Comparison of ENCODE assay signal across 32 cellular contexts in the genomic region with DNA sequence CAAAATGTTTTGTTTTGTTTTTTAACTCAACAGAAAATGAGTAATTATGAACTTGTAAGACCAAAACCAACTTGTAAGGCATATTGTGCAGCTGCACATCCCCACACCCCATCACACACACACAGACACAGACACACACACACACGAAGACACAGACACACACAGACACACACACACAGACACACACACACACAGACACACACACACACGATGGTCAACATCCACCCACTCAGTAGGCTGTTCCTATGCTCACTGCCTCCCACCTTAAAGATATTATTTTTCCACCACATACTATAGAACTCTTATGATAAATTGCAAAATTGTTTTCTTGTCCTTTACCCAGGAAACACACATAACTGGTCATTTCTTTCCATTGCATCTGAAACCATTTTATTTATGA. TPM values are rescaled to one million over a fixed set of nuclear protein-coding genes. Genes with fewer than 3 reads are reported as not detected.
"Had no signal": no experiment of that assay in that cellular context is flagged by ENCODE, and none has a peak within 500 bp of the region (broad histone marks: within the 10 kb centered on the region; RNA-seq: fewer than 3 reads in every experiment).

No MANE protein-coding gene starts in this region.

- H3K27ac Mint-ChIP-seq: activated B cell treated with CpG ODN at 0.5 μM for 24 hours; activated CD4-positive, alpha-beta memory T cell treated with anti-CD3 and anti-CD28 coated beads for 36 hours; activated CD4-positive, alpha-beta T cell treated with anti-CD3 and anti-CD28 coated beads, Interleukin-2, amount 10 ng/mL, durations not matched to agents 24 days and 14 days; activated CD8-positive, alpha-beta T cell treated with anti-CD3 and anti-CD28 coated beads for 36 hours; activated naive CD4-positive, alpha-beta T cell treated with anti-CD3 and anti-CD28 coated beads for 36 hours; activated naive CD4-positive, alpha-beta T cell treated with anti-CD3 and anti-CD28 coated beads, Interleukin-2, amount 50 U/mL, for 72 hours; activated naive CD8-positive, alpha-beta T cell treated with anti-CD3 and anti-CD28 coated beads for 36 hours; activated T-cell treated with anti-CD3 and anti-CD28 coated beads, Interleukin-2, amount 50 U/mL, for 72 hours; activated T-helper 1 cell treated with anti-CD3 and anti-CD28 coated beads, Interleukin-12 subunit alpha, Interleukin-12 subunit beta, Interleukin-2, Interleukin-4 antibody, amounts not matched to agents 30 ng/mL and 10 ng/mL and 1 ng/mL, durations not matched to agents 14 hours and 24 hours and 36 hours; activated T-helper 17 cell treated with anti-CD3 and anti-CD28 coated beads, Interleukin-2, amount 50 U/mL, for 72 hours; T-helper 1 cell treated with Interleukin-12 subunit alpha and Interleukin-12 subunit beta and Interleukin-4 antibody, amounts not matched to agents 30 μg/mL and 1 μg/mL, for 36 hours; T-helper 2 cell treated with Interferon-gamma antibody and Interleukin-4, amounts not matched to agents 5 μg/mL and 100 μg/mL, for 36 hours had no signal

- H3K27ac ChIP-seq: ascending aorta, VCaP had no signal

- H3K36me3 ChIP-seq: ascending aorta had no signal

- H3K9me3 Mint-ChIP-seq: activated B cell treated with CpG ODN at 0.5 μM for 24 hours; activated CD4-positive, alpha-beta memory T cell treated with anti-CD3 and anti-CD28 coated beads for 36 hours; activated CD4-positive, alpha-beta T cell treated with anti-CD3 and anti-CD28 coated beads, Interleukin-2, amount 10 ng/mL, durations not matched to agents 24 days and 14 days; activated CD8-positive, alpha-beta T cell treated with anti-CD3 and anti-CD28 coated beads for 36 hours; activated naive CD4-positive, alpha-beta T cell treated with anti-CD3 and anti-CD28 coated beads for 36 hours; activated naive CD4-positive, alpha-beta T cell treated with anti-CD3 and anti-CD28 coated beads, Interleukin-2, amount 50 U/mL, for 72 hours; activated naive CD8-positive, alpha-beta T cell treated with anti-CD3 and anti-CD28 coated beads for 36 hours; activated T-cell treated with anti-CD3 and anti-CD28 coated beads, Interleukin-2, amount 50 U/mL, for 4 hours; activated T-cell treated with anti-CD3 and anti-CD28 coated beads, Interleukin-2, amount 50 U/mL, for 72 hours; activated T-helper 1 cell treated with anti-CD3 and anti-CD28 coated beads, Interleukin-12 subunit alpha, Interleukin-12 subunit beta, Interleukin-2, Interleukin-4 antibody, amounts not matched to agents 30 ng/mL and 10 ng/mL and 1 ng/mL, durations not matched to agents 14 hours and 24 hours and 36 hours; activated T-helper 17 cell treated with anti-CD3 and anti-CD28 coated beads, Interleukin-2, amount 50 U/mL, for 72 hours; brain; T-helper 1 cell treated with Interleukin-12 subunit alpha and Interleukin-12 subunit beta and Interleukin-4 antibody, amounts not matched to agents 30 μg/mL and 1 μg/mL, for 36 hours; T-helper 2 cell treated with Interferon-gamma antibody and Interleukin-4, amounts not matched to agents 5 μg/mL and 100 μg/mL, for 36 hours had no signal

- H3K36me3 Mint-ChIP-seq: activated CD4-positive, alpha-beta memory T cell treated with anti-CD3 and anti-CD28 coated beads for 36 hours; activated naive CD4-positive, alpha-beta T cell treated with anti-CD3 and anti-CD28 coated beads, Interleukin-2, amount 50 U/mL, for 72 hours; activated naive CD8-positive, alpha-beta T cell treated with anti-CD3 and anti-CD28 coated beads for 36 hours had no signal

- H3K4me1 Mint-ChIP-seq: activated B cell treated with CpG ODN at 0.5 μM for 24 hours; activated CD4-positive, alpha-beta T cell treated with anti-CD3 and anti-CD28 coated beads, Interleukin-2, amount 10 ng/mL, durations not matched to agents 24 days and 14 days; activated naive CD8-positive, alpha-beta T cell treated with anti-CD3 and anti-CD28 coated beads for 36 hours; activated T-helper 17 cell treated with anti-CD3 and anti-CD28 coated beads, Interleukin-2, amount 50 U/mL, for 72 hours had no signal

- DNase-seq: activated B cell treated with CpG ODN at 0.5 μM for 24 hours; activated CD4-positive, alpha-beta memory T cell treated with anti-CD3 and anti-CD28 coated beads for 36 hours; activated CD4-positive, alpha-beta T cell treated with anti-CD3 and anti-CD28 coated beads for 4 hours; activated CD4-positive, alpha-beta T cell treated with anti-CD3 and anti-CD28 coated beads, Interleukin-2, amount 50 U/mL, for 1 hour; activated CD4-positive, alpha-beta T cell treated with anti-CD3 and anti-CD28 coated beads, Interleukin-2, amount 50 U/mL, for 4 hours; activated CD4-positive, CD25-positive, alpha-beta regulatory T cell treated with anti-CD3 and anti-CD28 coated beads, Interleukin-2, amount 50 U/mL, for 72 hours; activated CD8-positive, alpha-beta memory T cell treated with anti-CD3 and anti-CD28 coated beads, Interleukin-2, amount 50 U/mL, for 4 hours; activated CD8-positive, alpha-beta T cell treated with anti-CD3 and anti-CD28 coated beads for 36 hours; activated effector memory CD4-positive, alpha-beta T cell treated with anti-CD3 and anti-CD28 coated beads, Interleukin-2, amount 50 U/mL, for 16 hours; activated gamma-delta T cell treated with Interleukin-2 at 50 U/mL for 16 hours; activated naive CD4-positive, alpha-beta T cell; activated naive CD4-positive, alpha-beta T cell treated with anti-CD3 and anti-CD28 coated beads for 36 hours; activated naive CD4-positive, alpha-beta T cell treated with anti-CD3 and anti-CD28 coated beads, Interleukin-2, amount 50 U/mL, for 16 hours; activated naive CD8-positive, alpha-beta T cell treated with anti-CD3 and anti-CD28 coated beads for 36 hours; activated T-cell treated with anti-CD3 and anti-CD28 coated beads for 4 hours; activated T-cell treated with anti-CD3 and anti-CD28 coated beads, Interleukin-2, amount 50 U/mL, for 1 hour; activated T-cell treated with anti-CD3 and anti-CD28 coated beads, Interleukin-2, amount 50 U/mL, for 4 hours; activated T-cell treated with anti-CD3 and anti-CD28 coated beads, Interleukin-2, amount 50 U/mL, for 72 hours; central memory CD4-positive, alpha-beta T cell; T-helper 1 cell; T-helper 2 cell; T-helper 9 cell had no signal

- H3K9me3 ChIP-seq: ascending aorta had no signal

- ATAC-seq: activated CD8-positive, alpha-beta T cell treated with anti-CD3 and anti-CD28 coated beads for 36 hours; activated naive CD4-positive, alpha-beta T cell treated with anti-CD3 and anti-CD28 coated beads, Interleukin-2, amount 50 U/mL, for 72 hours; activated T-cell treated with anti-CD3 and anti-CD28 coated beads, Interleukin-2, amount 50 U/mL, for 4 hours; activated T-cell treated with anti-CD3 and anti-CD28 coated beads, Interleukin-2, amount 50 U/mL, for 72 hours; activated T-helper 17 cell treated with anti-CD3 and anti-CD28 coated beads, Interleukin-2, amount 50 U/mL, for 72 hours had no signal

- H3K4me3 ChIP-seq: ascending aorta had no signal

- H3K4me3 Mint-ChIP-seq: activated B cell treated with CpG ODN at 0.5 μM for 24 hours; activated CD4-positive, alpha-beta memory T cell treated with anti-CD3 and anti-CD28 coated beads for 36 hours; activated CD4-positive, alpha-beta T cell treated with anti-CD3 and anti-CD28 coated beads, Interleukin-2, amount 10 ng/mL, durations not matched to agents 24 days and 14 days; activated CD8-positive, alpha-beta T cell treated with anti-CD3 and anti-CD28 coated beads for 36 hours; activated naive CD4-positive, alpha-beta T cell treated with anti-CD3 and anti-CD28 coated beads for 36 hours; activated naive CD8-positive, alpha-beta T cell treated with anti-CD3 and anti-CD28 coated beads for 36 hours; activated T-cell treated with anti-CD3 and anti-CD28 coated beads, Interleukin-2, amount 50 U/mL, for 4 hours; activated T-cell treated with anti-CD3 and anti-CD28 coated beads, Interleukin-2, amount 50 U/mL, for 72 hours; activated T-helper 1 cell treated with anti-CD3 and anti-CD28 coated beads, Interleukin-12 subunit alpha, Interleukin-12 subunit beta, Interleukin-2, Interleukin-4 antibody, amounts not matched to agents 30 ng/mL and 10 ng/mL and 1 ng/mL, durations not matched to agents 14 hours and 24 hours and 36 hours; activated T-helper 17 cell treated with anti-CD3 and anti-CD28 coated beads, Interleukin-2, amount 50 U/mL, for 72 hours; T-helper 1 cell treated with Interleukin-12 subunit alpha and Interleukin-12 subunit beta and Interleukin-4 antibody, amounts not matched to agents 30 μg/mL and 1 μg/mL, for 36 hours; T-helper 2 cell treated with Interferon-gamma antibody and Interleukin-4, amounts not matched to agents 5 μg/mL and 100 μg/mL, for 36 hours had no signal

RNA-seq across cellular contexts. Expression of a gene that starts 6.2 kb away (rescaled TPM):
- total RNA-seq: activated B cell treated with CpG ODN at 0.5 μM for 24 hours; activated CD4-positive, alpha-beta memory T cell treated with anti-CD3 and anti-CD28 coated beads for 36 hours; activated CD4-positive, alpha-beta T cell treated with anti-CD3 and anti-CD28 coated beads, Interleukin-2, amount 10 ng/mL, durations not matched to agents 24 days and 14 days; activated CD8-positive, alpha-beta memory T cell treated with anti-CD3 and anti-CD28 coated beads for 36 hours; activated CD8-positive, alpha-beta T cell treated with anti-CD3 and anti-CD28 coated beads for 36 hours; activated naive CD4-positive, alpha-beta T cell treated with anti-CD3 and anti-CD28 coated beads for 36 hours; activated naive CD8-positive, alpha-beta T cell treated with anti-CD3 and anti-CD28 coated beads for 36 hours; activated T-cell treated with anti-CD3 and anti-CD28 coated beads, Interleukin-2, amount 50 U/mL, for 72 hours; activated T-helper 1 cell treated with anti-CD3 and anti-CD28 coated beads, Interleukin-12 subunit alpha, Interleukin-12 subunit beta, Interleukin-2, Interleukin-4 antibody, amounts not matched to agents 30 ng/mL and 10 ng/mL and 1 ng/mL, durations not matched to agents 14 hours and 24 hours and 36 hours; activated T-helper 17 cell treated with anti-CD3 and anti-CD28 coated beads, Interleukin-2, amount 50 U/mL, for 72 hours had no signal
